Comparison of ENCODE assay signal across 25 cellular contexts in the genomic region with DNA sequence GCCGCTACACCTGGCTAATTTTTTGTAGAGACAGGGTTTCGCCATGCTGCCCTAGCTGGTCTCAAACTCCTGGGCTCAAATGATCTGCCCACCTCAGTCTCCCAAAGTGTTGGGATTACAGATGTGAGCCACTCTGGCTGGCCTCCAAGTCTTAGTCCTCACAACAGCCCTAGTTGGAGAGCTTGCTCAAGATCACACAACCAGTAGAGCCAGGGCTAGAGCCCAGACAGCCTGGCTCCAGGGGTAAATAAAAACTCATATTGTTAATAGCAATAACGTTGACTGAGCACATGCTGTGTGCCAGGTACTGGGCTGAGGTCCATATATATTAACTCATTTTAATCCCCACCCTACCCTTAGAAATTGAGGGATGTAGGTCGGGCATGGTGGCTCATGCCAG. TPM values are rescaled to one million over a fixed set of nuclear protein-coding genes. Genes with fewer than 3 reads are reported as not detected.
"Had no signal": no experiment of that assay in that cellular context is flagged by ENCODE, and none has a peak within 500 bp of the region (broad histone marks: within the 10 kb centered on the region; RNA-seq: fewer than 3 reads in every experiment).

No MANE protein-coding gene starts in this region.

- H3K4me3 ChIP-seq: body of pancreas, dorsolateral prefrontal cortex, neural progenitor cell, right lobe of liver, thoracic aorta, upper lobe of left lung had no signal

- H3K36me3 ChIP-seq: neural progenitor cell, right lobe of liver, thoracic aorta, upper lobe of left lung had no signal

- H3K27me3 ChIP-seq: body of pancreas, dorsolateral prefrontal cortex, right lobe of liver, upper lobe of left lung had no signal

- DNase-seq: activated CD4-positive, alpha-beta T cell treated with anti-CD3 and anti-CD28 coated beads, Interleukin-2, amount 10 ng/mL, durations not matched to agents 7 days and 5 days; activated CD4-positive, CD25-positive, alpha-beta regulatory T cell; activated CD8-positive, alpha-beta T cell treated with anti-CD3 and anti-CD28 coated beads, Interleukin-2, amount 10 ng/mL, durations not matched to agents 7 days and 5 days; activated naive CD4-positive, alpha-beta T cell treated with Interleukin-2 at 50 U/mL for 16 hours; activated naive CD8-positive, alpha-beta T cell treated with anti-CD3 and anti-CD28 coated beads, Interleukin-2, amount 10 ng/mL, durations not matched to agents 7 days and 5 days; activated T-cell treated with anti-CD3 and anti-CD28 coated beads, Interleukin-2, amount 50 U/mL, for 24 hours; body of pancreas; caudate nucleus; endodermal cell; foreskin fibroblast; left cardiac atrium; naive thymus-derived CD4-positive, alpha-beta T cell; stimulated activated CD4-positive, alpha-beta T cell treated with anti-CD3 and anti-CD28 coated beads, Interleukin-4, amount 100 ng/mL, for 24 hours; T1000; upper lobe of left lung had no signal

- H3K9me3 ChIP-seq: body of pancreas, right lobe of liver, thoracic aorta, upper lobe of left lung had no signal

- H3K27ac ChIP-seq: body of pancreas, epithelial cell of prostate, neural progenitor cell, right lobe of liver, thoracic aorta, upper lobe of left lung had no signal

- ATAC-seq: activated CD8-positive, alpha-beta T cell treated with anti-CD3 and anti-CD28 coated beads, Interleukin-2, amount 10 ng/mL, durations not matched to agents 7 days and 5 days; body of pancreas; left cardiac atrium; naive thymus-derived CD4-positive, alpha-beta T cell; right lobe of liver; stimulated activated effector memory CD8-positive, alpha-beta T cell treated with anti-CD3 and anti-CD28 coated beads, Interleukin-12 subunit alpha, Interleukin-12 subunit beta, amount 100 ng/mL, for 72 hours had no signal

- H3K4me1 ChIP-seq: body of pancreas, neural progenitor cell, right lobe of liver, upper lobe of left lung had no signal

RNA-seq across cellular contexts. Expression of a gene that starts 7.3 kb away (rescaled TPM):
- total RNA-seq: glomerular endothelial cell, lower leg skin, osteoblast, pulmonary artery endothelial cell had no signal
